ENCODE assay signal across 1 cellular context in the genomic region with DNA sequence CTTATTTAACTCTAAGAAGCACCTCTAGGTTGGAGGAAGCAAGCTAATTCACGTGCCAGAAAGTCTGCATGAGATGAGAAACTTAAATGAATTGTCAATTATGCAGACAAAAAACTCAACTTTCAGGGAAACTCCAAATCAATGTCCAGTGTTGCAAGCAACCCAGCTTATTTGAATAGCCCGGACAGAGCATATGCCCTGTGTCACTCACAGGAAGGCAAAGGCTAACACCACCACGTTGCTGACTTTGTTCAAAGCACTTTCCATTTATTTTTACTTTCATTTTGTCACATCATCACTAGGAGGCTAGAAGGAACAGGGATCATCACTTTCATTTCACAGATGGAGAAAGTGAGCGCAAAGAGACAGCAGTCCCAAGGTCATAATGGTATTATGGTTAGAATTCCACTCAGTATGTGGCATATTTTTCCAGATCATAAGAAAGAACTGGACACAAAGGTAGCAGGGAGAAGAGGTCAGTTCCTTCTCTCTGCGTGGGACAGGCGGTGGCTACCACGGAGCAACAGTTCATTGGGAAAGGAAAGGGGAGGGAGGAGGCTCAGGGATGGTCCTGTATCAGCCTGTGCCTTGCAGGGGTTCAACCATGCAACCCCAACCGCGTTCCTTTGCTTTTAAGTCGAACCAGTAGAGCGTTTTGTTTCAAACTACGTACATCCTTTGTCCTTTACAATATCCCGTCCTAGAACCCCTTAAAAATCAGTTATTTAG.
TF ChIP-seq lines count a peak whose summit lies in the region.

No MANE protein-coding gene starts in this region.

TF ChIP-seq in WTC11, 78 proteins besides CTCF, POLR2A, EP300 and RAD21 (continued from another document):
- TF ChIP-seq, protein P1, sequence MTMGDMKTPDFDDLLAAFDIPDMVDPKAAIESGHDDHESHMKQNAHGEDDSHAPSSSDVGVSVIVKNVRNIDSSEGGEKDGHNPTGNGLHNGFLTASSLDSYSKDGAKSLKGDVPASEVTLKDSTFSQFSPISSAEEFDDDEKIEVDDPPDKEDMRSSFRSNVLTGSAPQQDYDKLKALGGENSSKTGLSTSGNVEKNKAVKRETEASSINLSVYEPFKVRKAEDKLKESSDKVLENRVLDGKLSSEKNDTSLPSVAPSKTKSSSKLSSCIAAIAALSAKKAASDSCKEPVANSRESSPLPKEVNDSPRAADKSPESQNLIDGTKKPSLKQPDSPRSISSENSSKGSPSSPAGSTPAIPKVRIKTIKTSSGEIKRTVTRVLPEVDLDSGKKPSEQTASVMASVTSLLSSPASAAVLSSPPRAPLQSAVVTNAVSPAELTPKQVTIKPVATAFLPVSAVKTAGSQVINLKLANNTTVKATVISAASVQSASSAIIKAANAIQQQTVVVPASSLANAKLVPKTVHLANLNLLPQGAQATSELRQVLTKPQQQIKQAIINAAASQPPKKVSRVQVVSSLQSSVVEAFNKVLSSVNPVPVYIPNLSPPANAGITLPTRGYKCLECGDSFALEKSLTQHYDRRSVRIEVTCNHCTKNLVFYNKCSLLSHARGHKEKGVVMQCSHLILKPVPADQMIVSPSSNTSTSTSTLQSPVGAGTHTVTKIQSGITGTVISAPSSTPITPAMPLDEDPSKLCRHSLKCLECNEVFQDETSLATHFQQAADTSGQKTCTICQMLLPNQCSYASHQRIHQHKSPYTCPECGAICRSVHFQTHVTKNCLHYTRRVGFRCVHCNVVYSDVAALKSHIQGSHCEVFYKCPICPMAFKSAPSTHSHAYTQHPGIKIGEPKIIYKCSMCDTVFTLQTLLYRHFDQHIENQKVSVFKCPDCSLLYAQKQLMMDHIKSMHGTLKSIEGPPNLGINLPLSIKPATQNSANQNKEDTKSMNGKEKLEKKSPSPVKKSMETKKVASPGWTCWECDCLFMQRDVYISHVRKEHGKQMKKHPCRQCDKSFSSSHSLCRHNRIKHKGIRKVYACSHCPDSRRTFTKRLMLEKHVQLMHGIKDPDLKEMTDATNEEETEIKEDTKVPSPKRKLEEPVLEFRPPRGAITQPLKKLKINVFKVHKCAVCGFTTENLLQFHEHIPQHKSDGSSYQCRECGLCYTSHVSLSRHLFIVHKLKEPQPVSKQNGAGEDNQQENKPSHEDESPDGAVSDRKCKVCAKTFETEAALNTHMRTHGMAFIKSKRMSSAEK (CRISPR knock-in tag; IDR thresholded peaks at IDR 0.05; ENCODE audit: borderline replicate concordance) = no peak
- TF ChIP-seq TEAD1 (CRISPR knock-in tag; IDR thresholded peaks at IDR 0.05) (no peak), ZNF396 (CRISPR knock-in tag; IDR thresholded peaks at IDR 0.05; ENCODE audit: borderline replicate concordance) (no peak), ZNF671 (CRISPR knock-in tag; IDR thresholded peaks at IDR 0.05) (no peak), E2F4 (CRISPR knock-in tag; IDR thresholded peaks at IDR 0.05; ENCODE audit: borderline replicate concordance, low read depth) (no peak), TCF7 (CRISPR knock-in tag; IDR thresholded peaks at IDR 0.05; ENCODE audit: low read depth) (no peak), ELF4 (CRISPR knock-in tag; IDR thresholded peaks at IDR 0.05; ENCODE audit: low read depth) (no peak), CREB1 (CRISPR knock-in tag; IDR thresholded peaks at IDR 0.05) (no peak), RELA (CRISPR knock-in tag; IDR thresholded peaks at IDR 0.05; ENCODE audit: borderline replicate concordance) (no peak), PRRX2 (CRISPR knock-in tag; IDR thresholded peaks at IDR 0.05) (no peak)
- TF ChIP-seq, protein P2, sequence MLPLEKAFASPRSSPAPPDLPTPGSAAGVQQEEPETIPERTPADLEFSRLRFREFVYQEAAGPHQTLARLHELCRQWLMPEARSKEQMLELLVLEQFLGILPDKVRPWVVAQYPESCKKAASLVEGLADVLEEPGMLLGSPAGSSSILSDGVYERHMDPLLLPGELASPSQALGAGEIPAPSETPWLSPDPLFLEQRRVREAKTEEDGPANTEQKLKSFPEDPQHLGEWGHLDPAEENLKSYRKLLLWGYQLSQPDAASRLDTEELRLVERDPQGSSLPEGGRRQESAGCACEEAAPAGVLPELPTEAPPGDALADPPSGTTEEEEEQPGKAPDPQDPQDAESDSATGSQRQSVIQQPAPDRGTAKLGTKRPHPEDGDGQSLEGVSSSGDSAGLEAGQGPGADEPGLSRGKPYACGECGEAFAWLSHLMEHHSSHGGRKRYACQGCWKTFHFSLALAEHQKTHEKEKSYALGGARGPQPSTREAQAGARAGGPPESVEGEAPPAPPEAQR (CRISPR knock-in tag; IDR thresholded peaks at IDR 0.05) = no peak
- TF ChIP-seq, protein P3, sequence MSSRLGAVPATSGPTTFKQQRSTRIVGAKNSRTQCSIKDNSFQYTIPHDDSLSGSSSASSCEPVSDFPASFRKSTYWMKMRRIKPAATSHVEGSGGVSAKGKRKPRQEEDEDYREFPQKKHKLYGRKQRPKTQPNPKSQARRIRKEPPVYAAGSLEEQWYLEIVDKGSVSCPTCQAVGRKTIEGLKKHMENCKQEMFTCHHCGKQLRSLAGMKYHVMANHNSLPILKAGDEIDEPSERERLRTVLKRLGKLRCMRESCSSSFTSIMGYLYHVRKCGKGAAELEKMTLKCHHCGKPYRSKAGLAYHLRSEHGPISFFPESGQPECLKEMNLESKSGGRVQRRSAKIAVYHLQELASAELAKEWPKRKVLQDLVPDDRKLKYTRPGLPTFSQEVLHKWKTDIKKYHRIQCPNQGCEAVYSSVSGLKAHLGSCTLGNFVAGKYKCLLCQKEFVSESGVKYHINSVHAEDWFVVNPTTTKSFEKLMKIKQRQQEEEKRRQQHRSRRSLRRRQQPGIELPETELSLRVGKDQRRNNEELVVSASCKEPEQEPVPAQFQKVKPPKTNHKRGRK (CRISPR knock-in tag; IDR thresholded peaks at IDR 0.05; ENCODE audit: borderline replicate concordance) = no peak
TF ChIP-seq in WTC11: peak in this region for 0.
